ENCODE assay signal across 8 cellular contexts in the genomic region with DNA sequence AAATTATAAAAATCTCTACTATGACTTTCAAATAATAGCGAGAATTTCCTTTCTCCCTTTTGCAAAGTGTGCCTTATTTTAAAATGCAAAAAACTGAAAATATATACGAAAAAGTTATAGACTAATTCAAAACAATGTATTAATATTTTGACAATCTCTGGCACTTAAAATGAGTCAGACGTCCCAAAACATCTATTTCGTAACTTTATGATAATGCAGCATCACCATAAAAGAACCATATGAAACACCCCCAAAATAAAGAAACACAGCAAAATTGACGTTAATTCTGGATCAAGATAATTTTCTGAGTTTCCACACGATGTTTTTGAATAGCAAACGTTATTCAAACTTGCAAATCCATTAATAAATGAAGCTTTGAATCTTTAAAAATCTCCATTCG. TPM values are rescaled to one million over a fixed set of nuclear protein-coding genes. Genes with fewer than 3 reads are reported as not detected.
DNase-seq lines count a peak whose midpoint lies in the region; ATAC-seq and TF ChIP-seq lines count a peak whose summit lies in the region.

No MANE protein-coding gene starts in this region.

- peak overlapping the region; percentile 83 for H3K9ac ChIP-seq in ES-I3 (ENCODE audit: low read depth, low read length)

- H3K27me3 ChIP-seq in Peyer's patch: no peaks in the 10 kb centered on the region
- H3K27me3 ChIP-seq in esophagus muscularis mucosa: no peaks in the 10 kb centered on the region
- H3K27me3 ChIP-seq in prostate gland (replicated peaks; ENCODE audit: insufficient read depth): no peaks in the 10 kb centered on the region

- TF ChIP-seq CTCF in Peyer's patch (IDR thresholded peaks at IDR 0.05): no peak
- no peak for TF ChIP-seq CTCF in esophagus muscularis mucosa (IDR thresholded peaks at IDR 0.05)
- no peak for TF ChIP-seq CTCF in prostate gland (IDR thresholded peaks at IDR 0.05)

- ATAC-seq in GM21423 (IDR thresholded peaks at IDR 0.05; ENCODE audit: unreplicated experiment) (no peak), HG02884 (IDR thresholded peaks at IDR 0.05; ENCODE audit: unreplicated experiment) (no peak)

- H3K4me3 ChIP-seq in Peyer's patch (peak overlapping the region; percentile 83 to 93 (median 88)), esophagus muscularis mucosa (peak overlapping the region; percentile 84 to 92 (median 87)), prostate gland (peak overlapping the region; percentile 76 to 80)

- H3K4me1 ChIP-seq in ES-I3 (ENCODE audit: insufficient read depth, low read length) (peaks cover 8% of the 10 kb centered on the region; the same call in 1 of the 2 replicates), Peyer's patch (peaks cover 0 to 32% (median 0%) of the 10 kb centered on the region in 4 donors), esophagus muscularis mucosa (peaks cover 21 to 60% (median 55%) of the 10 kb centered on the region in 4 donors), prostate gland (replicated peaks) (no peaks in the 10 kb centered on the region)

- H3K27ac ChIP-seq in Peyer's patch: peak overlapping the region in 2 of 4 donors; percentile 85 to 89
- H3K27ac ChIP-seq in esophagus muscularis mucosa (replicated peaks in 1 of 4): peak overlapping the region; percentile 88 to 93 (median 90)
- H3K27ac ChIP-seq in prostate gland: peak overlapping the region; percentile 85

- H3K36me3 ChIP-seq in ES-I3 (ENCODE audit: insufficient read depth, low read length) (no peaks in the 10 kb centered on the region), Peyer's patch (no peaks in the 10 kb centered on the region), esophagus muscularis mucosa (no peaks in the 10 kb centered on the region), prostate gland (no peaks in the 10 kb centered on the region)

- intact Hi-C loops in esophagus muscularis mucosa (cut with DNase I) (no loop called here), prostate gland (cut with DNase I) (loop anchor here (10.0 kb wide), 2 partner anchors 110 to 1200 kb away; a partner anchor contains a TSS)

- no peak for TF ChIP-seq POLR2A in Peyer's patch (IDR thresholded peaks at IDR 0.05)
- TF ChIP-seq POLR2A in esophagus muscularis mucosa (IDR thresholded peaks at IDR 0.05; ENCODE audit: low read depth): no peak
- TF ChIP-seq POLR2A in prostate gland (IDR thresholded peaks at IDR 0.05): no peak

- TF ChIP-seq EP300 in esophagus muscularis mucosa (IDR thresholded peaks at IDR 0.05): no peak

- DNase-seq in Peyer's patch (no peak), esophagus muscularis mucosa (ENCODE audit: extremely low spot score) (no peak), prostate gland (ENCODE audit: low spot score) (no peak), dermis blood vessel endothelial cell (no peak), AML-193 (lab: John Stamatoyannopoulos, UW) (no peak)

- H3K9me3 ChIP-seq in ES-I3 (ENCODE audit: control insufficient read depth, insufficient read depth, low read length): no peaks in the 10 kb centered on the region
- no peaks in the 10 kb centered on the region for H3K9me3 ChIP-seq in Peyer's patch
- no peaks in the 10 kb centered on the region for H3K9me3 ChIP-seq in esophagus muscularis mucosa
- no peaks in the 10 kb centered on the region for H3K9me3 ChIP-seq in prostate gland

- 23% methylated on average over 8 of the region's 8 CpGs for WGBS in esophagus muscularis mucosa
- WGBS in prostate gland: 21% methylated on average over 8 of the region's 8 CpGs

RNA-seq across cellular contexts. Expression of a gene that starts 1.0 kb away (rescaled TPM):
- 10 to 100 TPM; 31.5 to 50.6 (median 39.0) TPM for total RNA-seq in Peyer's patch
- 10 to 100 TPM; 55.2 to 69.4 (median 65.5) TPM for total RNA-seq in esophagus muscularis mucosa
- 10 to 100 TPM; 36.3 to 65.3 TPM for total RNA-seq in prostate gland
- total RNA-seq in dermis blood vessel endothelial cell: 58.0 and 102 TPM in 2 replicates

RNA-seq across cellular contexts. Expression of a gene that starts 15.7 kb away (rescaled TPM):
- total RNA-seq in Peyer's patch (10 to 100 TPM; 33.4 to 61.9 (median 44.3) TPM), esophagus muscularis mucosa (10 to 100 TPM; 34.5 to 50.3 (median 41.5) TPM), prostate gland (10 to 100 TPM; 28.5 to 52.3 TPM), dermis blood vessel endothelial cell (54.4 and 73.5 TPM in 2 replicates)
